Comparison of ENCODE assay signal across 8 cellular contexts in genomic region chr15:67065531-67066005, GRCh38. TPM values are rescaled to one million over a fixed set of nuclear protein-coding genes. Genes with fewer than 3 reads are reported as not detected.
A peak's percentile ranks its signal among the peaks of the same experiment; 100 is the strongest.
DNase-seq lines count a peak whose midpoint lies in the region; ATAC-seq and TF ChIP-seq lines count a peak whose summit lies in the region.

SMAD3 (plus strand) TSS chr15:67065602; CDS start chr15:67066155, 553 bp downstream.

- POLR2A ChIA-PET in T-cell (lab: Charles Lee), result no interaction called here

- DNase-seq in CMK (ENCODE audit: low read depth) (peak; percentile 59), HuH-7.5 (ENCODE audit: low spot score) (peak; percentile 93), T-cell (peak in 32 of 34 experiments; percentile 35 to 75 (median 52)), amniotic epithelial cell (ENCODE audit: low read depth) (peak; percentile 95), heart left ventricle (peak; percentile 93 to 95 (median 93)), posterior cingulate gyrus (peak; percentile 50 to 94 (median 67)), upper lobe of right lung (peak; percentile 95)

- H3K4me3 Mint-ChIP-seq in T-cell, result peak within 1 kb of the TSS; percentile 89 to 99 (median 96)

- TF ChIP-seq CTCF in heart left ventricle (IDR thresholded peaks at IDR 0.05), result peak in 3 of 12 donors; percentile 4 to 24 (median 5)
- TF ChIP-seq CTCF in upper lobe of right lung (IDR thresholded peaks at IDR 0.05), result no peak

- WGBS in heart left ventricle, 4 donors, result 0 to 1% (median 0%) methylated on average over 2 to 63 of the region's 63 CpGs

- peak within 1 kb of the TSS; percentile 78 to 95 (median 88) for H3K4me3 ChIP-seq in heart left ventricle
- H3K4me3 ChIP-seq in upper lobe of right lung, result peak within 1 kb of the TSS; percentile 81

- H3K27me3 ChIP-seq in heart left ventricle (no peaks in the 10 kb centered on the region), upper lobe of right lung (no peaks in the 10 kb centered on the region)

- intact Hi-C loops in heart left ventricle (cut with DNase I) (loop anchor here in 9 of 10 donors (2.0 to 10.0 kb wide), 14 partner anchors 42 to 239 kb away; partner anchors contain the start of genes AAGAB (in 7 of the 9) and IQCH (in 7 of the 9)), posterior cingulate gyrus (cut with DNase I) (no loop called here), upper lobe of right lung (cut with DNase I) (no loop called here)

- no peaks in the 10 kb centered on the region for H3K9me3 ChIP-seq in heart left ventricle
- no peaks in the 10 kb centered on the region for H3K9me3 ChIP-seq in upper lobe of right lung

- peaks cover 5 to 49% (median 32%) of the 10 kb centered on the region in 12 donors for H3K4me1 ChIP-seq in heart left ventricle
- peaks cover 27% of the 10 kb centered on the region for H3K4me1 ChIP-seq in upper lobe of right lung

- ATAC-seq in GM19467 (IDR thresholded peaks at IDR 0.05; ENCODE audit: unreplicated experiment) (peak; percentile 54), T-cell (replicated peaks in 1 of 4) (peak; percentile 52 to 66 (median 64)), heart left ventricle (peak; percentile 80 to 92 (median 88)), upper lobe of right lung (peak; percentile 91)

- peaks cover 15% of the 10 kb centered on the region for H3K36me3 Mint-ChIP-seq in T-cell

- H3K4me1 Mint-ChIP-seq in T-cell, result peaks cover 50 to 61% (median 58%) of the 10 kb centered on the region in 3 donors

- H3K27me3 Mint-ChIP-seq in T-cell, result no peaks in the 10 kb centered on the region

- peak within 1 kb of the TSS; percentile 89 to 96 for H3K27ac Mint-ChIP-seq in T-cell

- H3K36me3 ChIP-seq in heart left ventricle (peaks cover 0 to 3% (median 0%) of the 10 kb centered on the region in 9 donors), upper lobe of right lung (no peaks in the 10 kb centered on the region)

- no peaks in the 10 kb centered on the region for H3K9me3 Mint-ChIP-seq in T-cell

- TF ChIP-seq POLR2A in heart left ventricle (IDR thresholded peaks at IDR 0.05), result peak; percentile 10 to 79

- CTCF ChIA-PET in T-cell (lab: Charles Lee), result interaction anchor here in 1 of 2 donors (0.7 kb wide), 1 partner anchor 51 kb away, joined by 3 read pairs; no protein-coding TSS in a partner anchor

- H3K27ac ChIP-seq in heart left ventricle (peak within 1 kb of the TSS; percentile 77 to 96 (median 92)), upper lobe of right lung (peak within 1 kb of the TSS; percentile 91)

RNA-seq across cellular contexts. Expression of gene SMAD3, which starts in this region (rescaled TPM):
- total RNA-seq in T-cell, result 100 to 1,000 TPM in 3 of 5 donors, 10 to 100 TPM in 2; 55.4 to 159 (median 110) TPM
- 10 to 100 TPM; 12.1 to 34.3 (median 16.3) TPM for total RNA-seq in heart left ventricle
- polyA plus RNA-seq in heart left ventricle, result 1 to 10 TPM; 5.6 to 9.8 TPM
- total RNA-seq in upper lobe of right lung, result 31.6 TPM

Comparison
In these comparisons a context has a peak if more than half of its experiments do, and no peak if none do; other contexts are left out.
1. Peak in every context shown above with its lines: DNase-seq, ATAC-seq, H3K4me3 ChIP-seq and H3K27ac ChIP-seq.
2. intact Hi-C loops: an anchor here in heart left ventricle (2.0 to 10.0 kb wide); none called in posterior cingulate gyrus and upper lobe of right lung.